In the genomic region with DNA sequence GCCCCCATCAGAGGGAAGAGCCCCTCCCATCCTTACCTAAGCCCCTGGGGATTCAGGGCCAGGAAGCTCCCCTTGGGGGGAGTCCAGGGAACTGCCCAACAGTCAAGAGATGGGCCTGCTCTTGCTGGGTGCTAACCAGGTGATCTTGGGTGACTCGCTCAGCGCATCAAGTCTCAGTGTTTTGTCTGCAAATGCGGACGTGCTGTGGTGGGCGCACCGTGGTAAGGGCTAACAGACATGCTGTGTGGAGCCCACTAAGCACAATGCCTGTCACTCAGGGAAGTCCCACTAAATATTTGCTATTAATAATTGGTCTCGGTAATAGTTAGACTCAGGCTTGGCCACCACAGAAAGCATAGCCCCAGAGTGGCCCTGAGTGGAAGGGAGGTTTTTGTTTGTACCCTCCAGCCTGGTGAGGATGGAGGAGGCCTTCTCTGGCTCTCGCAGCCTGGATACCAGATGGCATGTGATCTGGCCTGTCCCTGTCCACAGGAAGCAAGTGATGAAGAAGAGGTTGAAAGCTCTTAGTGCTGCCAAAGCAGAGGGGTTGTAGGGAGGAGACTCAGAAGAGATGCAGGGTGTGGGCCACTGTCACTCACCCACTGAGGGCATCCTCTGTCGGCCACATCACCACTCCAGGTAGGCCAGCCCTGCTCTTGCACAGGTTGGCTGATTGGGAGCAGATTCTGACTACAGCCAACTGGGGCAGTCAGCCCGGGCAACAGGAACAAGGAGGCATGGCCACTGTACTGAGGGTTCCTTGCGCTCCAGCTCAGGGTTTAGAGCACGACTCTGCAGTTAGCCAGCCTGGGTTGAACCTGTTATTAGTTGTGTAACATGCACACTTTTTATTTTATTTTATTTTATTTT, we compare ENCODE assay signal across 24 cellular contexts.
"Had no signal": no experiment of that assay in that cellular context is flagged by ENCODE, and none has a peak within 500 bp of the region (broad histone marks: within the 10 kb centered on the region; RNA-seq: fewer than 3 reads in every experiment).

No MANE protein-coding gene starts in this region.

- H3K4me1 ChIP-seq: prostate gland had no signal

- DNase-seq: dermis blood vessel endothelial cell; effector memory CD4-positive, alpha-beta T cell; erythroblast; esophagus squamous epithelium; hypothalamus; immature natural killer cell; mucosa of descending colon; naive B cell; spleen; stimulated activated CD4-positive, alpha-beta T cell treated with anti-CD3 and anti-CD28 coated beads, Interleukin-2, amount 100 ng/mL, for 48 hours; stimulated activated naive B cell treated with anti-CD40 and anti-IgM and Interleukin-4, amounts not matched to agents 10 μg/mL and 1 μg/mL and 100 μg/mL, for 72 hours; stimulated activated naive CD8-positive, alpha-beta T cell treated with anti-CD3 and anti-CD28 coated beads, Interleukin-15, amount 100 ng/mL, for 72 hours; transverse colon; upper lobe of right lung; uterus had no signal

- FAIRE-seq: endometrium, frontal cortex, keratinocyte had no signal

- H3K9me3 ChIP-seq: esophagus squamous epithelium, mucosa of descending colon, prostate gland, right atrium auricular region, spleen, suprapubic skin, transverse colon, upper lobe of right lung, uterus had no signal

- ATAC-seq: mucosa of descending colon; stimulated activated naive B cell treated with anti-CD40 and anti-IgM and Interleukin-4, amounts not matched to agents 10 μg/mL and 1 μg/mL and 100 μg/mL, for 72 hours; stimulated activated naive CD8-positive, alpha-beta T cell treated with anti-CD3 and anti-CD28 coated beads, Interleukin-15, amount 100 ng/mL, for 72 hours; upper lobe of right lung had no signal

- H3K27me3 ChIP-seq: right atrium auricular region, spleen, suprapubic skin, transverse colon, upper lobe of right lung, uterus had no signal

- H3K4me3 ChIP-seq: coronary artery, esophagus squamous epithelium, lung, mucosa of descending colon, prostate gland, right atrium auricular region, skin epidermis, spleen, suprapubic skin, transverse colon, upper lobe of right lung, uterus had no signal

- H3K27ac ChIP-seq: coronary artery, esophagus squamous epithelium, prostate gland, right atrium auricular region, skin epidermis, spleen, suprapubic skin, transverse colon, upper lobe of right lung, uterus had no signal

- H3K36me3 ChIP-seq: esophagus squamous epithelium, prostate gland, right atrium auricular region, spleen, suprapubic skin, transverse colon, upper lobe of right lung, uterus had no signal
